In genomic region chr20:46402236-46402886, GRCh38 we compare ENCODE assay signal across 9 cellular contexts. TPM values are rescaled to one million over a fixed set of nuclear protein-coding genes. Genes with fewer than 3 reads are reported as not detected.
DNase-seq lines count a peak whose midpoint lies in the region; ATAC-seq and TF ChIP-seq lines count a peak whose summit lies in the region.
"Had no signal": no experiment of that assay in that cellular context is flagged by ENCODE, and none has a peak within 500 bp of the region (broad histone marks: within the 10 kb centered on the region; RNA-seq: fewer than 3 reads in every experiment).

No MANE protein-coding gene starts in this region.

- H3K27ac Mint-ChIP-seq in central memory CD8-positive, alpha-beta T cell (ENCODE audit: low read depth) = peak overlapping the region; percentile 80

- H3K27me3 Mint-ChIP-seq in central memory CD8-positive, alpha-beta T cell = no peaks in the 10 kb centered on the region

- no peak overlapping the region for H2BK5ac ChIP-seq in neuronal stem cell (ENCODE audit: low read length)

- H2AK5ac ChIP-seq in neuronal stem cell (ENCODE audit: low read depth, low read length) = no peak overlapping the region

- no CpG with 5 or more reads among the region's 3 CpGs for WGBS in neuronal stem cell (ENCODE audit: extremely low coverage in 2 of 2, insufficient read length in 2 of 2, insufficient replicate concordance in 1 of 2), 2 donors

- peaks cover 5% of the 10 kb centered on the region for H3K79me1 ChIP-seq in neuronal stem cell (ENCODE audit: low read depth, low read length)

- H4K91ac ChIP-seq in neuronal stem cell (ENCODE audit: low read depth, low read length, poor library complexity) = no peak overlapping the region

- no peak overlapping the region for H2BK120ac ChIP-seq in neuronal stem cell (ENCODE audit: low read depth, low read length)

- ATAC-seq in Right ventricle myocardium superior (ENCODE audit: poor library complexity) (no peak), GM18505 (IDR thresholded peaks at IDR 0.05; ENCODE audit: unreplicated experiment) (no peak)
- no peak for ATAC-seq in central memory CD8-positive, alpha-beta T cell (replicated peaks; ENCODE audit: extremely low read depth, poor library complexity, severe bottlenecking)

- H3K4ac ChIP-seq in neuronal stem cell (ENCODE audit: low read length) = no peak overlapping the region

- no peak overlapping the region for H2BK12ac ChIP-seq in neuronal stem cell (ENCODE audit: low read length)

- H4K8ac ChIP-seq in neuronal stem cell (ENCODE audit: low read depth, low read length) = no peak overlapping the region

- H3K4me2 ChIP-seq in neuronal stem cell (ENCODE audit: insufficient read depth, low read length, poor library complexity, severe bottlenecking) = no peak overlapping the region

- H3K4me1 ChIP-seq in left ventricle myocardium inferior (peaks cover 96% of the 10 kb centered on the region), muscle layer of duodenum (ENCODE audit: control insufficient read depth in 1 of 2, insufficient read depth in 2 of 2, low read length in 2 of 2) (peaks cover 41 to 65% of the 10 kb centered on the region in 2 donors), uterus (peaks cover 10 to 20% of the 10 kb centered on the region in 2 donors), neuronal stem cell (ENCODE audit: control insufficient read depth in 2 of 2, insufficient read depth in 1 of 2, low read depth in 1 of 2, low read length in 2 of 2) (peaks cover 13 to 24% of the 10 kb centered on the region in 2 donors)

- no peak overlapping the region for H2AFZ ChIP-seq in neuronal stem cell (ENCODE audit: low read length)

- H3K9me3 ChIP-seq in left ventricle myocardium inferior (replicated peaks) (no peaks in the 10 kb centered on the region), muscle layer of duodenum (ENCODE audit: control insufficient read depth in 1 of 2, low read length in 2 of 2) (no peaks in the 10 kb centered on the region), uterus (no peaks in the 10 kb centered on the region), neuronal stem cell (replicated peaks in 1 of 2; ENCODE audit: control insufficient read depth in 2 of 2, insufficient read depth in 1 of 2, low read depth in 1 of 2, low read length in 2 of 2) (no peaks in the 10 kb centered on the region)

- H3K23ac ChIP-seq in neuronal stem cell (ENCODE audit: low read depth, low read length, poor library complexity) = no peak overlapping the region

- intact Hi-C loops in left ventricle myocardium inferior (cut with micrococcal nuclease) (no loop called here), Right ventricle myocardium superior (cut with DNase I) (no loop called here), uterus (cut with DNase I; ENCODE audit: low total_unique reads) (no loop called here)

- H3K27me3 ChIP-seq in left ventricle myocardium inferior (ENCODE audit: low read depth) (no peaks in the 10 kb centered on the region), muscle layer of duodenum (ENCODE audit: low read depth, low read length) (no peaks in the 10 kb centered on the region), uterus (no peaks in the 10 kb centered on the region), neuronal stem cell (ENCODE audit: control insufficient read depth in 3 of 3, insufficient read depth in 3 of 3, low read depth in 1 of 3, low read length in 3 of 3) (peaks cover 0 to 2% (median 0%) of the 10 kb centered on the region in 3 experiments)

- H3K9me3 Mint-ChIP-seq in central memory CD8-positive, alpha-beta T cell = no peaks in the 10 kb centered on the region

- peaks cover 13% of the 10 kb centered on the region for H3K36me3 ChIP-seq in left ventricle myocardium inferior
- peaks cover 4% of the 10 kb centered on the region in 2 donors for H3K36me3 ChIP-seq in muscle layer of duodenum (ENCODE audit: control insufficient read depth in 1 of 2, insufficient read depth in 2 of 2, low read length in 2 of 2)
- no peaks in the 10 kb centered on the region for H3K36me3 ChIP-seq in uterus
- peaks cover 0 to 47% of the 10 kb centered on the region in 2 donors for H3K36me3 ChIP-seq in neuronal stem cell (replicated peaks in 1 of 2; ENCODE audit: control insufficient read depth in 2 of 2, insufficient read depth in 2 of 2, low read length in 2 of 2)

- H2BK15ac ChIP-seq in neuronal stem cell (ENCODE audit: low read length) = no peak overlapping the region

- DNase-seq in left ventricle myocardium inferior (no peak), Right ventricle myocardium superior (no peak), uterus (no peak), neuronal stem cell (ENCODE audit: low spot score) (no peak), glomerular visceral epithelial cell (ENCODE audit: extremely low spot score) (no peak)
- no peak for DNase-seq in central memory CD8-positive, alpha-beta T cell (ENCODE audit: low spot score in 2 of 2)
- DNase-seq: Calu3 had no signal

- TF ChIP-seq CTCF in left ventricle myocardium inferior (IDR thresholded peaks at IDR 0.05; ENCODE audit: borderline replicate concordance) (no peak), uterus (IDR thresholded peaks at IDR 0.05) (no peak)

- H3K27ac ChIP-seq in left ventricle myocardium inferior (replicated peaks) (peak overlapping the region; percentile 83), muscle layer of duodenum (ENCODE audit: low read length) (peak overlapping the region; percentile 74), uterus (peak overlapping the region; percentile 68 to 89), neuronal stem cell (replicated peaks; ENCODE audit: low read length) (no peak overlapping the region)

- no peak for TF ChIP-seq POLR2A in uterus (IDR thresholded peaks at IDR 0.05)
- TF ChIP-seq POLR2A in GM18505 (IDR thresholded peaks at IDR 0.05; ENCODE audit: borderline replicate concordance, extremely low read depth, insufficient read depth, insufficient read length) = no peak

- H3K14ac ChIP-seq in neuronal stem cell (ENCODE audit: low read length) = no peak overlapping the region

- H3K36me3 Mint-ChIP-seq in central memory CD8-positive, alpha-beta T cell (ENCODE audit: insufficient read depth) = peaks cover 28% of the 10 kb centered on the region

- H3K4me3 Mint-ChIP-seq in central memory CD8-positive, alpha-beta T cell = peak overlapping the region; percentile 67

- H3K9ac ChIP-seq in neuronal stem cell (ENCODE audit: low read depth, low read length, poor library complexity) = no peak overlapping the region

- H3K18ac ChIP-seq in neuronal stem cell (ENCODE audit: low read length) = no peak overlapping the region

- no peak overlapping the region for H3K4me3 ChIP-seq in left ventricle myocardium inferior
- H3K4me3 ChIP-seq in muscle layer of duodenum (ENCODE audit: low read depth in 1 of 2, low read length in 2 of 2) = no peak overlapping the region
- no peak overlapping the region for H3K4me3 ChIP-seq in uterus
- H3K4me3 ChIP-seq in neuronal stem cell (ENCODE audit: low read length in 2 of 2) = no peak overlapping the region

- peaks cover 84% of the 10 kb centered on the region for H3K4me1 Mint-ChIP-seq in central memory CD8-positive, alpha-beta T cell

RNA-seq across cellular contexts. Expression of gene ELMO2, which starts 4.1 kb away (rescaled TPM):
- total RNA-seq in left ventricle myocardium inferior (28.5 TPM), Right ventricle myocardium superior (33.9 TPM), uterus (100 to 1,000 TPM in 1 of 4 donors, 10 to 100 TPM in 3; 18.5 to 112 (median 57.2) TPM)
- polyA plus RNA-seq in neuronal stem cell (2013, experiment 1 of 2) = 34.2 TPM
- 32.1 TPM for polyA plus RNA-seq in neuronal stem cell (2013, experiment 2 of 2)
